ENCODE assay signal across 10 cellular contexts in genomic region chr13:99075268-99076191, GRCh38.
DNase-seq lines count a peak whose midpoint lies in the region; ATAC-seq lines count a peak whose summit lies in the region.
"Had no signal": no experiment of that assay in that cellular context is flagged by ENCODE, and none has a peak within 500 bp of the region (broad histone marks: within the 10 kb centered on the region; RNA-seq: fewer than 3 reads in every experiment).

No MANE protein-coding gene starts in this region.

- H3K27ac Mint-ChIP-seq in effector memory CD8-positive, alpha-beta T cell: peak overlapping the region; percentile 92 to 96

- H3K4me1 Mint-ChIP-seq in effector memory CD8-positive, alpha-beta T cell (ENCODE audit: low read depth in 2 of 2): peaks cover 36 to 58% of the 10 kb centered on the region in 2 donors

- peaks cover 9% of the 10 kb centered on the region for H3K36me3 Mint-ChIP-seq in effector memory CD8-positive, alpha-beta T cell (ENCODE audit: insufficient read depth)

- H3K9me3 Mint-ChIP-seq in effector memory CD8-positive, alpha-beta T cell: no peaks in the 10 kb centered on the region

- ATAC-seq in GM18511 (IDR thresholded peaks at IDR 0.05; ENCODE audit: unreplicated experiment) (peak; percentile 94), GM21515 (IDR thresholded peaks at IDR 0.05; ENCODE audit: unreplicated experiment) (peak; percentile 88), HG03439 (IDR thresholded peaks at IDR 0.05; ENCODE audit: unreplicated experiment) (peak; percentile 88)
- peak; percentile 88 for ATAC-seq in effector memory CD8-positive, alpha-beta T cell (replicated peaks)

- H3K27me3 Mint-ChIP-seq in effector memory CD8-positive, alpha-beta T cell: no peaks in the 10 kb centered on the region

- peak in 2 of 3 experiments; percentile 13 to 24 for DNase-seq in effector memory CD8-positive, alpha-beta T cell
- DNase-seq in NCI-H345 treated with DMSO at 0.1 percent for 48 hours (lab: John Stamatoyannopoulos, UW; ENCODE audit: unreplicated experiment) (no peak), ureter (ENCODE audit: low spot score) (no peak)
- no peak for DNase-seq in activated effector memory CD4-positive, alpha-beta T cell treated with anti-CD3 and anti-CD28 coated beads, Interleukin-2, amount 50 U/mL, for 16 hours
- no peak for DNase-seq in stimulated activated CD4-positive, alpha-beta T cell treated with anti-CD3 and anti-CD28 coated beads, Interleukin-15, amount 100 ng/mL, for 24 hours
- DNase-seq: activated CD8-positive, alpha-beta memory T cell treated with anti-CD3 and anti-CD28 coated beads for 24 hours; NCI-H2171 had no signal

- peak overlapping the region; percentile 66 to 70 for H3K4me3 Mint-ChIP-seq in effector memory CD8-positive, alpha-beta T cell

Comparison
In these comparisons a context has a peak if more than half of its experiments do, and no peak if none do; other contexts are left out.
1. DNase-seq: peak in effector memory CD8-positive, alpha-beta T cell (2 of 3); none in NCI-H345 treated with DMSO at 0.1 percent for 48 hours (single experiment), activated effector memory CD4-positive, alpha-beta T cell treated with anti-CD3 and anti-CD28 coated beads, Interleukin-2, amount 50 U/mL, for 16 hours (single experiment), stimulated activated CD4-positive, alpha-beta T cell treated with anti-CD3 and anti-CD28 coated beads, Interleukin-15, amount 100 ng/mL, for 24 hours (single experiment) and ureter (single experiment).
2. Peak in every context shown above with its lines, with median percentiles within 50 percentile points of each other: ATAC-seq.